Comparison of ENCODE assay signal across 2 cellular contexts in genomic region chr20:43461894-43462293, GRCh38.
TF ChIP-seq lines count a peak whose summit lies in the region.

No MANE protein-coding gene starts in this region.

TF ChIP-seq in IMR-90, 13 proteins besides CTCF, POLR2A, EP300 and RAD21:
- TF ChIP-seq, protein P1, sequence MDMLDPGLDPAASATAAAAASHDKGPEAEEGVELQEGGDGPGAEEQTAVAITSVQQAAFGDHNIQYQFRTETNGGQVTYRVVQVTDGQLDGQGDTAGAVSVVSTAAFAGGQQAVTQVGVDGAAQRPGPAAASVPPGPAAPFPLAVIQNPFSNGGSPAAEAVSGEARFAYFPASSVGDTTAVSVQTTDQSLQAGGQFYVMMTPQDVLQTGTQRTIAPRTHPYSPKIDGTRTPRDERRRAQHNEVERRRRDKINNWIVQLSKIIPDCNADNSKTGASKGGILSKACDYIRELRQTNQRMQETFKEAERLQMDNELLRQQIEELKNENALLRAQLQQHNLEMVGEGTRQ (IDR thresholded peaks at IDR 0.05; ENCODE audit: low read depth, low read length) = no peak
- TF ChIP-seq CHD1 (IDR thresholded peaks at IDR 0.05; ENCODE audit: low read depth, low read length) (no peak), MXI1 (IDR thresholded peaks at IDR 0.05; ENCODE audit: borderline replicate concordance, low read depth, low read length) (no peak), MAZ (IDR thresholded peaks at IDR 0.05; ENCODE audit: borderline replicate concordance, low read depth, low read length) (no peak), CEBPB (IDR thresholded peaks at IDR 0.05; ENCODE audit: low read depth, low read length) (no peak), SMC3 (IDR thresholded peaks at IDR 0.05; ENCODE audit: low read depth, low read length) (no peak), BHLHE40 (IDR thresholded peaks at IDR 0.05; ENCODE audit: low read depth, low read length) (no peak), FOS (IDR thresholded peaks at IDR 0.05; ENCODE audit: low read depth, low read length) (no peak), MAFK (IDR thresholded peaks at IDR 0.05; ENCODE audit: low read depth, low read length) (no peak), ELK1 (IDR thresholded peaks at IDR 0.05; ENCODE audit: borderline replicate concordance, low read depth, low read length) (no peak), RFX5 (IDR thresholded peaks at IDR 0.05; ENCODE audit: low read depth, low read length) (no peak), RCOR1 (IDR thresholded peaks at IDR 0.05; ENCODE audit: insufficient replicate concordance, low read length) (no peak), NFE2L2 (IDR thresholded peaks at IDR 0.05; ENCODE audit: low read depth, low read length) (no peak)

TF ChIP-seq in neural cell, 6 proteins besides CTCF, POLR2A, EP300 and RAD21:
- TF ChIP-seq POLR2AphosphoS5 (IDR thresholded peaks at IDR 0.05) (no peak), TAF1 (IDR thresholded peaks at IDR 0.05; ENCODE audit: low read depth) (no peak), MXI1 (conservative IDR thresholded peaks at IDR 0.05; ENCODE audit: poor library complexity, severe bottlenecking) (no peak), REST (IDR thresholded peaks at IDR 0.05; ENCODE audit: borderline replicate concordance) (no peak), SMC3 (conservative IDR thresholded peaks at IDR 0.05; ENCODE audit: poor library complexity) (no peak), EZH2 (IDR thresholded peaks at IDR 0.05; ENCODE audit: borderline replicate concordance, insufficient read depth, low read length, poor library complexity, severe bottlenecking) (no peak)
